ENCODE assay signal across 16 cellular contexts in genomic region chr12:75097003-75097402, GRCh38.
DNase-seq lines count a peak whose midpoint lies in the region; ATAC-seq lines count a peak whose summit lies in the region.
"Had no signal": no experiment of that assay in that cellular context is flagged by ENCODE, and none has a peak within 500 bp of the region (broad histone marks: within the 10 kb centered on the region; RNA-seq: fewer than 3 reads in every experiment).

No MANE protein-coding gene starts in this region.

- H3K36me3 Mint-ChIP-seq in activated naive CD8-positive, alpha-beta T cell treated with anti-CD3 and anti-CD28 coated beads, Interleukin-2, amount 50 U/mL, for 24 hours (ENCODE audit: low read depth): no peaks in the 10 kb centered on the region
- no peaks in the 10 kb centered on the region for H3K36me3 Mint-ChIP-seq in activated naive CD8-positive, alpha-beta T cell treated with anti-CD3 and anti-CD28 coated beads for 36 hours

- no peaks in the 10 kb centered on the region for H3K9me3 Mint-ChIP-seq in activated naive CD8-positive, alpha-beta T cell treated with anti-CD3 and anti-CD28 coated beads, Interleukin-2, amount 50 U/mL, for 24 hours
- H3K9me3 Mint-ChIP-seq in activated naive CD8-positive, alpha-beta T cell treated with anti-CD3 and anti-CD28 coated beads for 36 hours: no peaks in the 10 kb centered on the region
- H3K9me3 Mint-ChIP-seq: CD4-positive, alpha-beta T cell; H9 had no signal

- no peak overlapping the region for H3K27ac Mint-ChIP-seq in activated naive CD8-positive, alpha-beta T cell treated with anti-CD3 and anti-CD28 coated beads, Interleukin-2, amount 50 U/mL, for 24 hours
- H3K27ac Mint-ChIP-seq in activated naive CD8-positive, alpha-beta T cell treated with anti-CD3 and anti-CD28 coated beads for 36 hours: no peak overlapping the region
- H3K27ac Mint-ChIP-seq: CD4-positive, alpha-beta T cell; H9 had no signal

- no peaks in the 10 kb centered on the region for H3K36me3 ChIP-seq in adipocyte (ENCODE audit: control insufficient read depth, insufficient read depth, low read length, severe bottlenecking)

- no peak overlapping the region for H3K4me3 Mint-ChIP-seq in activated naive CD8-positive, alpha-beta T cell treated with anti-CD3 and anti-CD28 coated beads, Interleukin-2, amount 50 U/mL, for 24 hours
- H3K4me3 Mint-ChIP-seq in activated naive CD8-positive, alpha-beta T cell treated with anti-CD3 and anti-CD28 coated beads for 36 hours: no peak overlapping the region
- H3K4me3 Mint-ChIP-seq: CD4-positive, alpha-beta T cell; H9 had no signal

- H3K27me3 ChIP-seq in adipocyte (replicated peaks; ENCODE audit: control insufficient read depth, insufficient read depth, low read length): no peaks in the 10 kb centered on the region

- no peaks in the 10 kb centered on the region for H3K27me3 Mint-ChIP-seq in activated naive CD8-positive, alpha-beta T cell treated with anti-CD3 and anti-CD28 coated beads, Interleukin-2, amount 50 U/mL, for 24 hours
- H3K27me3 Mint-ChIP-seq in activated naive CD8-positive, alpha-beta T cell treated with anti-CD3 and anti-CD28 coated beads for 36 hours: no peaks in the 10 kb centered on the region
- H3K27me3 Mint-ChIP-seq: CD4-positive, alpha-beta T cell had no signal

- DNase-seq in activated naive CD8-positive, alpha-beta T cell treated with anti-CD3 and anti-CD28 coated beads, Interleukin-2, amount 50 U/mL, for 24 hours: no peak
- DNase-seq in activated naive CD8-positive, alpha-beta T cell treated with anti-CD3 and anti-CD28 coated beads for 36 hours: no peak
- DNase-seq in adipocyte (ENCODE audit: low read depth) (peak; percentile 6), NCI-H2196 (lab: John Stamatoyannopoulos, UW; ENCODE audit: unreplicated experiment) (no peak), NCI-H2029 (lab: John Stamatoyannopoulos, UW) (no peak)
- DNase-seq in stimulated activated naive CD8-positive, alpha-beta T cell treated with anti-CD3 and anti-CD28 coated beads, Interleukin-15, Interleukin-2, amounts not matched to agents 100 U/mL and 50 U/mL, for 24 hours: no peak
- DNase-seq in stimulated activated CD4-positive, alpha-beta T cell treated with anti-CD3 and anti-CD28 coated beads, Interleukin-4, amount 100 ng/mL, for 4 hours: no peak
- DNase-seq: AML-193; Caco-2; CD4-positive, alpha-beta T cell; DMS153; DMS79; GF-D8; H9 had no signal

- H3K9me3 ChIP-seq in adipocyte (ENCODE audit: control insufficient read depth, low read length): no peaks in the 10 kb centered on the region
- H3K9me3 ChIP-seq: A549, Caco-2 had no signal

- H3K9ac ChIP-seq in adipocyte (ENCODE audit: low read length): no peak overlapping the region

- no peak overlapping the region for H3K4me3 ChIP-seq in adipocyte (ENCODE audit: low read length)
- H3K4me3 ChIP-seq: A549, GM12878 had no signal

- no peaks in the 10 kb centered on the region for H3K4me1 Mint-ChIP-seq in activated naive CD8-positive, alpha-beta T cell treated with anti-CD3 and anti-CD28 coated beads, Interleukin-2, amount 50 U/mL, for 24 hours
- no peaks in the 10 kb centered on the region for H3K4me1 Mint-ChIP-seq in activated naive CD8-positive, alpha-beta T cell treated with anti-CD3 and anti-CD28 coated beads for 36 hours

- H3K4me1 ChIP-seq in adipocyte (ENCODE audit: control insufficient read depth, insufficient read depth, low read length): no peaks in the 10 kb centered on the region
- H3K4me1 ChIP-seq: A549, Caco-2 had no signal

- peak; percentile 52 for ATAC-seq in activated naive CD8-positive, alpha-beta T cell treated with anti-CD3 and anti-CD28 coated beads, Interleukin-2, amount 50 U/mL, for 24 hours
- ATAC-seq in stimulated activated naive CD8-positive, alpha-beta T cell treated with anti-CD3 and anti-CD28 coated beads, Interleukin-15, Interleukin-2, amounts not matched to agents 100 U/mL and 50 U/mL, for 24 hours: peak; percentile 69
- ATAC-seq: A549, GM12878 had no signal
